8 cellular contexts compared by ENCODE assay signal in the genomic region with DNA sequence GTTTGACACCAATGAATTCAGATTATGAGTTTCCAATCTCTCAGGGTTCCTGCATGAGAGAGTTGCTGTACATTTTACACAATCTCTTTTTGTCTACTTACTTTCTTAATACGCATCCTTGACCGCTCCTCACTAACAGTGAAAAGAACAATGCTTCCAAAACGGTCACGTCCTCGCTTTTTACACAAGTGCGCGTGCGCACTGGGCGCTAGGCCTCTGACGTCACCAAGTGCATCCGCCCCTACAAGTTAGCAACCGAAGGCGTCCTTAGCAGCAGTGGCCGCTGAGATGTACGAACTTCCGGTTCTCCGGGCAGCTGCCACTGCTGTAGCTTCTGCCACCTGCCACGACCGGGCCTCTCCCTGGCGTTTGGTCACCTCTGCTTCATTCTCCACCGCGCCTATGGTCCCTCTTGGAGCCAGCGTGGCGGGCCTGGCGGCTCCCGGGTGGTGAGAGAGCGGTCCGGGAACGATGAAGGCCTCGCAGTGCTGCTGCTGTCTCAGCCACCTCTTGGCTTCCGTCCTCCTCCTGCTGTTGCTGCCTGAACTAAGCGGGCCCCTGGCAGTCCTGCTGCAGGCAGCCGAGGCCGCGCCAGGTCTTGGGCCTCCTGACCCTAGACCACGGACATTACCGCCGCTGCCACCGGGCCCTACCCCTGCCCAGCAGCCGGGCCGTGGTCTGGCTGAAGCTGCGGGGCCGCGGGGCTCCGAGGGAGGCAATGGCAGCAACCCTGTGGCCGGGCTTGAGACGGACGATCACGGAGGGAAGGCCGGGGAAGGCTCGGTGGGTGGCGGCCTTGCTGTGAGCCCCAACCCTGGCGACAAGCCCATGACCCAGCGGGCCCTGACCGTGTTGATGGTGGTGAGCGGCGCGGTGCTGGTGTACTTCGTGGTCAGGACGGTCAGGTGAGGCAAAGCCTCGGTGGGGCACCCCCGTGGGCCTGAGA. TPM values are rescaled to one million over a fixed set of nuclear protein-coding genes. Genes with fewer than 3 reads are reported as not detected.
A peak's percentile ranks its signal among the peaks of the same experiment; 100 is the strongest.
DNase-seq lines count a peak whose midpoint lies in the region; ATAC-seq and TF ChIP-seq lines count a peak whose summit lies in the region.

A gene (plus strand): TSS at position 315 of the 946 bp plus-strand sequence. CDS start 157 bp downstream, at position 472.

- H3K9me3 Mint-ChIP-seq in activated T-cell treated with anti-CD3 and anti-CD28 coated beads, Interleukin-2, amount 50 U/mL, for 4 hours, result peaks cover 17% of the 10 kb centered on the region

- H3K27me3 ChIP-seq in PC-3 (ENCODE audit: low read length), result no peaks in the 10 kb centered on the region
- H3K27me3 ChIP-seq in esophagus (ENCODE audit: control insufficient read depth in 1 of 2, insufficient read depth in 2 of 2, low read length in 2 of 2), result no peaks in the 10 kb centered on the region
- no peaks in the 10 kb centered on the region for H3K27me3 ChIP-seq in muscle layer of colon (ENCODE audit: control insufficient read depth in 1 of 2, insufficient read depth in 2 of 2, low read length in 2 of 2)

- peak within 1 kb of the TSS; percentile 83 for H3K4me3 ChIP-seq in PC-3 (ENCODE audit: low read length)
- peak within 1 kb of the TSS; percentile 78 to 97 for H3K4me3 ChIP-seq in esophagus (ENCODE audit: low read depth in 1 of 2, low read length in 2 of 2)
- peak within 1 kb of the TSS; percentile 67 to 82 for H3K4me3 ChIP-seq in muscle layer of colon (ENCODE audit: low read depth in 1 of 2, low read length in 2 of 2)

- H2AFZ ChIP-seq in PC-3 (ENCODE audit: low read length), result peak within 1 kb of the TSS; percentile 93

- TF ChIP-seq RAD21 in Ishikawa (IDR thresholded peaks at IDR 0.05; ENCODE audit: low read depth), result no peak

- peak within 1 kb of the TSS; percentile 84 for H3K4me2 ChIP-seq in PC-3 (ENCODE audit: low read length)

- H3K4me3 Mint-ChIP-seq in activated T-cell treated with anti-CD3 and anti-CD28 coated beads, Interleukin-2, amount 50 U/mL, for 4 hours, result peak within 1 kb of the TSS; percentile 96

- H4K20me1 ChIP-seq in PC-3 (ENCODE audit: low read length), result no peaks in the 10 kb centered on the region

- peaks cover 24% of the 10 kb centered on the region for H3K4me1 Mint-ChIP-seq in activated T-cell treated with anti-CD3 and anti-CD28 coated beads, Interleukin-2, amount 50 U/mL, for 4 hours (ENCODE audit: low read depth)

- peak within 1 kb of the TSS; percentile 28 for H3K27ac ChIP-seq in PC-3 (ENCODE audit: low read length)
- H3K27ac ChIP-seq in esophagus (ENCODE audit: low read depth in 2 of 2, low read length in 1 of 2), result peak within 1 kb of the TSS; percentile 94 to 96
- peak within 1 kb of the TSS; percentile 46 for H3K27ac ChIP-seq in muscle layer of colon (ENCODE audit: low read depth, low read length)

- no peaks in the 10 kb centered on the region for H3K9me2 ChIP-seq in PC-3 (replicated peaks; ENCODE audit: low read length)

- 0 out of 2 replicates have a peak, but pooled peaks have one; percentile 32 for TF ChIP-seq EP300 in Ishikawa (IDR thresholded peaks at IDR 0.05; ENCODE audit: borderline replicate concordance)

- no peaks in the 10 kb centered on the region for H3K36me3 ChIP-seq in PC-3 (ENCODE audit: low read depth, low read length)
- H3K36me3 ChIP-seq in esophagus (ENCODE audit: control insufficient read depth in 2 of 2, insufficient read depth in 2 of 2, low read length in 1 of 2), result no peaks in the 10 kb centered on the region
- no peaks in the 10 kb centered on the region for H3K36me3 ChIP-seq in muscle layer of colon (ENCODE audit: insufficient read depth, low read length)

- H3K79me2 ChIP-seq in PC-3 (ENCODE audit: low read length), result peaks cover 26% of the 10 kb centered on the region

- ATAC-seq in GM21576 (IDR thresholded peaks at IDR 0.05; ENCODE audit: unreplicated experiment) (peak; percentile 98), PC-3 (peak; percentile 93)
- ATAC-seq in activated T-cell treated with anti-CD3 and anti-CD28 coated beads, Interleukin-2, amount 50 U/mL, for 4 hours, result peak; percentile 92 to 93

- peak; percentile 92 for DNase-seq in DMS114 treated with DMSO at 0.1 percent for 48 hours (lab: John Stamatoyannopoulos, UW; ENCODE audit: unreplicated experiment)
- DNase-seq in PC-3, result peak; percentile 99
- peak; percentile 92 for DNase-seq in activated T-cell treated with anti-CD3 and anti-CD28 coated beads, Interleukin-2, amount 50 U/mL, for 4 hours
- peak; percentile 80 for DNase-seq in stimulated activated CD8-positive, alpha-beta memory T cell treated with anti-CD3 and anti-CD28 coated beads, Interleukin-7, amount 100 ng/mL, for 24 hours (ENCODE audit: low read depth)

- peaks cover 18% of the 10 kb centered on the region for H3K4me1 ChIP-seq in PC-3 (ENCODE audit: insufficient read depth, low read length)
- no peaks in the 10 kb centered on the region for H3K4me1 ChIP-seq in esophagus (ENCODE audit: control insufficient read depth in 2 of 2, insufficient read depth in 2 of 2, low read length in 1 of 2)
- peaks cover 6% of the 10 kb centered on the region for H3K4me1 ChIP-seq in muscle layer of colon (ENCODE audit: insufficient read depth, low read length)

- peaks cover 16% of the 10 kb centered on the region for H3K36me3 Mint-ChIP-seq in activated T-cell treated with anti-CD3 and anti-CD28 coated beads, Interleukin-2, amount 50 U/mL, for 4 hours (ENCODE audit: insufficient read depth)

- no peaks in the 10 kb centered on the region for H3F3A ChIP-seq in PC-3 (ENCODE audit: low read length, unreplicated experiment)

- intact Hi-C loops in PC-3 (cut with micrococcal nuclease), result loop anchor here (1.0 to 2.0 kb wide), 2 partner anchors 15 to 29 kb away; no protein-coding TSS in a partner anchor

- no peaks in the 10 kb centered on the region for H3K27me3 Mint-ChIP-seq in activated T-cell treated with anti-CD3 and anti-CD28 coated beads, Interleukin-2, amount 50 U/mL, for 4 hours (ENCODE audit: low read depth)

- no TSS peak for BruUV-seq in PC-3 (replicated peaks; lab: Mats Ljungman, UMichigan)

- H3K9me3 ChIP-seq in PC-3 (ENCODE audit: low read length) (no peaks in the 10 kb centered on the region), esophagus (ENCODE audit: control insufficient read depth in 2 of 2, insufficient read depth in 1 of 2, low read depth in 1 of 2, low read length in 1 of 2) (no peaks in the 10 kb centered on the region), muscle layer of colon (ENCODE audit: low read length) (peaks cover 5% of the 10 kb centered on the region)

- TF ChIP-seq CTCF in PC-3 (conservative IDR thresholded peaks at IDR 0.05; ENCODE audit: low read depth, low read length), result no peak

- H3K9ac ChIP-seq in PC-3 (ENCODE audit: low read length), result peak within 1 kb of the TSS; percentile 70
- H3K9ac ChIP-seq in muscle layer of colon (ENCODE audit: low read length), result peak within 1 kb of the TSS; percentile 69

- POLR2A ChIA-PET in PC-3 (lab: Charles Lee; ENCODE audit: unreplicated experiment), result no interaction called here

- CTCF ChIA-PET in PC-3 (lab: Charles Lee), result no interaction called here

- 0 to 1% methylated on average over 60 to 62 of the region's 62 CpGs for WGBS in esophagus, 2 donors

TF ChIP-seq in Ishikawa, 13 proteins besides CTCF, POLR2A, EP300 and RAD21 (continues in another document):
- TF ChIP-seq ZBTB7A (IDR thresholded peaks at IDR 0.05; ENCODE audit: low read depth), result no peak
- TF ChIP-seq, protein P1, sequence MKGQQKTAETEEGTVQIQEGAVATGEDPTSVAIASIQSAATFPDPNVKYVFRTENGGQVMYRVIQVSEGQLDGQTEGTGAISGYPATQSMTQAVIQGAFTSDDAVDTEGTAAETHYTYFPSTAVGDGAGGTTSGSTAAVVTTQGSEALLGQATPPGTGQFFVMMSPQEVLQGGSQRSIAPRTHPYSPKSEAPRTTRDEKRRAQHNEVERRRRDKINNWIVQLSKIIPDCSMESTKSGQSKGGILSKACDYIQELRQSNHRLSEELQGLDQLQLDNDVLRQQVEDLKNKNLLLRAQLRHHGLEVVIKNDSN (IDR thresholded peaks at IDR 0.05), result no peak
- peak; percentile 53; the same call in 1 of the 2 replicates for TF ChIP-seq TAF1 (IDR thresholded peaks at IDR 0.05; ENCODE audit: low read depth)
- 0 out of 2 replicates have a peak, but pooled peaks have one; percentile 54 for TF ChIP-seq YY1 (IDR thresholded peaks at IDR 0.05; ENCODE audit: low read depth)
- TF ChIP-seq NFIC (IDR thresholded peaks at IDR 0.05), result no peak
- no peak for TF ChIP-seq FOXM1 (IDR thresholded peaks at IDR 0.05; ENCODE audit: borderline replicate concordance, low read depth)
- no peak for TF ChIP-seq TEAD4 (IDR thresholded peaks at IDR 0.05)
- 0 out of 2 replicates have a peak, but pooled peaks have one; percentile 22 for TF ChIP-seq EGR1 (IDR thresholded peaks at IDR 0.05)
- peak; percentile 84 for TF ChIP-seq CREB1 (IDR thresholded peaks at IDR 0.05; ENCODE audit: low read depth)
- TF ChIP-seq, protein P2, sequence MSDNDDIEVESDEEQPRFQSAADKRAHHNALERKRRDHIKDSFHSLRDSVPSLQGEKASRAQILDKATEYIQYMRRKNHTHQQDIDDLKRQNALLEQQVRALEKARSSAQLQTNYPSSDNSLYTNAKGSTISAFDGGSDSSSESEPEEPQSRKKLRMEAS (IDR thresholded peaks at IDR 0.05), result no peak
- TF ChIP-seq CEBPB (IDR thresholded peaks at IDR 0.05), result no peak

RNA-seq across cellular contexts. Expression of the gene that starts here (rescaled TPM):
- total RNA-seq in PC-3 (2014; rRNA removed), result 65.1 and 66.2 TPM in 2 replicates
- total RNA-seq in activated T-cell treated with anti-CD3 and anti-CD28 coated beads, Interleukin-2, amount 50 U/mL, for 4 hours, result 10 to 100 TPM; 10.4 to 12.0 (median 11.3) TPM
- polyA plus RNA-seq in esophagus, result 10 to 100 TPM in 1 of 2 donors, 1 to 10 TPM in 1; 8.6 to 35.7 TPM

Comparison
In these comparisons a context has a peak if more than half of its experiments do, and no peak if none do; other contexts are left out.
1. Peak in every context shown above with its lines: DNase-seq, ATAC-seq, H3K4me3 ChIP-seq and H3K27ac ChIP-seq.
2. H3K27ac ChIP-seq: peak in every context shown above with its lines; median percentile 95 in esophagus; 46 in muscle layer of colon; 28 in PC-3.